1 cellular context compared by ENCODE assay signal in genomic region chr4:88675543-88675942, GRCh38.
TF ChIP-seq lines count a peak whose summit lies in the region.

No MANE protein-coding gene starts in this region.

TF ChIP-seq in K562, 482 proteins besides CTCF, POLR2A, EP300 and RAD21 (continued from another document):
- TF ChIP-seq MAFG (tag; conservative IDR thresholded peaks at IDR 0.05), result 0 out of 2 replicates have a peak, but pooled peaks have one; percentile 6
